Comparison of ENCODE assay signal across 29 cellular contexts in genomic region chr4:20062054-20062453, GRCh38.
"Had no signal": no experiment of that assay in that cellular context is flagged by ENCODE, and none has a peak within 500 bp of the region (broad histone marks: within the 10 kb centered on the region; RNA-seq: fewer than 3 reads in every experiment).

No MANE protein-coding gene starts in this region.

- H3K36me3 ChIP-seq: uterus, WERI-Rb-1 had no signal

- ATAC-seq: activated CD4-positive, CD25-positive, alpha-beta regulatory T cell treated with anti-CD3 and anti-CD28 coated beads, Interleukin-2, amount 50 U/mL, for 24 hours; left cardiac atrium; naive thymus-derived CD8-positive, alpha-beta T cell; sciatic nerve; stimulated activated memory B cell treated with anti-CD40 and anti-IgM and Interleukin-4, amounts not matched to agents 10 μg/mL and 1 μg/mL and 100 μg/mL, for 72 hours; stimulated activated naive CD8-positive, alpha-beta T cell treated with anti-CD3 and anti-CD28 coated beads, Interleukin-15, amount 100 ng/mL, for 72 hours had no signal

- H3K27me3 ChIP-seq: uterus had no signal

- H3K4me1 ChIP-seq: uterus had no signal

- DNase-seq: activated CD4-positive, alpha-beta T cell treated with anti-CD3 and anti-CD28 coated beads for 48 hours; activated CD4-positive, alpha-beta T cell treated with anti-CD3 and anti-CD28 coated beads, Interleukin-2, amount 50 U/mL, for 48 hours; activated CD8-positive, alpha-beta memory T cell treated with anti-CD3 and anti-CD28 coated beads for 24 hours; activated effector memory CD4-positive, alpha-beta T cell treated with anti-CD3 and anti-CD28 coated beads, Interleukin-2, amount 50 U/mL, for 16 hours; activated naive CD4-positive, alpha-beta T cell treated with anti-CD3 and anti-CD28 coated beads, Interleukin-2, amount 10 ng/mL, durations not matched to agents 7 days and 5 days; activated naive CD8-positive, alpha-beta T cell treated with anti-CD3 and anti-CD28 coated beads, Interleukin-2, amount 10 ng/mL, durations not matched to agents 7 days and 5 days; activated T-cell treated with anti-CD3 and anti-CD28 coated beads, Interleukin-2, amount 50 U/mL, for 1 hour; amniotic stem cell; effector CD8-positive, alpha-beta T cell; left cardiac atrium; mammary epithelial cell; naive thymus-derived CD8-positive, alpha-beta T cell; stimulated activated CD4-positive, alpha-beta T cell treated with anti-CD3 and anti-CD28 coated beads, Interleukin-1b, Interleukin-23, amount 100 ng/mL, for 48 hours; stimulated activated CD4-positive, alpha-beta T cell treated with anti-CD3 and anti-CD28 coated beads, Interleukin-4, amount 100 ng/mL, for 4 hours; stimulated activated CD8-positive, alpha-beta memory T cell treated with anti-CD3 and anti-CD28 coated beads, Interleukin-4, amount 100 ng/mL, for 48 hours; stimulated activated naive CD8-positive, alpha-beta T cell treated with anti-CD3 and anti-CD28 coated beads, Interleukin-15, amount 100 ng/mL, for 72 hours; substantia nigra; SW 1271; T1000; uterus; WERI-Rb-1 had no signal

- H3K27ac ChIP-seq: skin epidermis, uterus, WERI-Rb-1 had no signal

- FAIRE-seq: astrocyte, endometrium, frontal cortex, islet of Langerhans had no signal

- H3K4me3 ChIP-seq: skin epidermis, uterus had no signal

- H3K9me3 ChIP-seq: uterus had no signal
